12 cellular contexts compared by ENCODE assay signal in genomic region chr9:8514760-8515159, GRCh38.
"Had no signal": no experiment of that assay in that cellular context is flagged by ENCODE, and none has a peak within 500 bp of the region (broad histone marks: within the 10 kb centered on the region; RNA-seq: fewer than 3 reads in every experiment).

No MANE protein-coding gene starts in this region.

- H3K9me3 ChIP-seq: colonic mucosa, esophagus muscularis mucosa, psoas muscle, right lobe of liver, upper lobe of left lung had no signal

- H3K27me3 Mint-ChIP-seq: activated CD8-positive, alpha-beta T cell treated with anti-CD3 and anti-CD28 coated beads for 36 hours had no signal

- H3K27ac ChIP-seq: colonic mucosa, esophagus muscularis mucosa, psoas muscle, right lobe of liver, upper lobe of left lung had no signal

- DNase-seq: activated CD4-positive, alpha-beta T cell treated with anti-CD3 and anti-CD28 coated beads for 4 hours; activated CD8-positive, alpha-beta T cell treated with anti-CD3 and anti-CD28 coated beads for 36 hours; activated effector memory CD4-positive, alpha-beta T cell treated with anti-CD3 and anti-CD28 coated beads, Interleukin-2, amount 50 U/mL, for 16 hours; activated T-cell treated with anti-CD3 and anti-CD28 coated beads, Interleukin-2, amount 50 U/mL, for 48 hours; caudate nucleus; colonic mucosa; psoas muscle; right lobe of liver; upper lobe of left lung had no signal

- H3K4me3 ChIP-seq: colonic mucosa, esophagus muscularis mucosa, psoas muscle, right lobe of liver, upper lobe of left lung had no signal

- H3K36me3 Mint-ChIP-seq: activated naive CD4-positive, alpha-beta T cell treated with anti-CD3 and anti-CD28 coated beads, Interleukin-2, amount 50 U/mL, for 72 hours had no signal

- H3K9me3 Mint-ChIP-seq: activated CD8-positive, alpha-beta T cell treated with anti-CD3 and anti-CD28 coated beads for 36 hours; activated naive CD4-positive, alpha-beta T cell treated with anti-CD3 and anti-CD28 coated beads, Interleukin-2, amount 50 U/mL, for 72 hours had no signal

- H3K27ac Mint-ChIP-seq: activated CD8-positive, alpha-beta T cell treated with anti-CD3 and anti-CD28 coated beads for 36 hours; activated naive CD4-positive, alpha-beta T cell treated with anti-CD3 and anti-CD28 coated beads, Interleukin-2, amount 50 U/mL, for 72 hours; stimulated activated naive CD8-positive, alpha-beta T cell treated with anti-CD3 and anti-CD28 coated beads, Interleukin-15, Interleukin-2, amounts not matched to agents 100 ng/mL and 50 ng/mL, for 24 hours had no signal

- H3K27me3 ChIP-seq: colonic mucosa, esophagus muscularis mucosa, right lobe of liver, upper lobe of left lung had no signal

- H3K36me3 ChIP-seq: colonic mucosa, esophagus muscularis mucosa, right lobe of liver, upper lobe of left lung had no signal

- H3K4me3 Mint-ChIP-seq: activated CD8-positive, alpha-beta T cell treated with anti-CD3 and anti-CD28 coated beads for 36 hours; stimulated activated naive CD8-positive, alpha-beta T cell treated with anti-CD3 and anti-CD28 coated beads, Interleukin-15, Interleukin-2, amounts not matched to agents 100 ng/mL and 50 ng/mL, for 24 hours had no signal

- H3K4me1 ChIP-seq: colonic mucosa, esophagus muscularis mucosa, psoas muscle, right lobe of liver, upper lobe of left lung had no signal
